ENCODE assay signal across 12 cellular contexts in the genomic region with DNA sequence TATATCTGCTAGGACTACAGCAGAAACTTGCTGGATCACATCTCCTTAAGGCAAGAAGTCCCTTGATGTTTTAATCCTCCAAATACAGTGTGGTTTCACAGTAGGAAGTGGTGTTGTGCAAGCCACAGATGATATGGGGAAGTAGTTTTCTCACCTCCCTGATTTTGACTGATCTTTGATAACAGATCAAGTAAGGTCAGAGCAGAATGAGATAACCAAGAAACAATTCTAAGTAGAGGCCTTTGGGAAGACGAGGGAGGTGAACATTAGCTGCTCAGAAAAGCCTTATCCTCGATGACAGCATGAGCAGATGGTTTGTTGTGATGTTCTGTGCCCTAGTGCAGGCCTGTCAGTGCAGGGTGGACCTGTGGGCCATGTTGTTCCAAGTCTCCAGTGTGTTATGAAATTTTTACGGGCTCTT.
DNase-seq lines count a peak whose midpoint lies in the region; ATAC-seq and TF ChIP-seq lines count a peak whose summit lies in the region.
"Had no signal": no experiment of that assay in that cellular context is flagged by ENCODE, and none has a peak within 500 bp of the region (broad histone marks: within the 10 kb centered on the region; RNA-seq: fewer than 3 reads in every experiment).

No MANE protein-coding gene starts in this region.

- CTCF ChIA-PET in OCI-LY7 (lab: Charles Lee; ENCODE audit: unreplicated experiment) = no interaction called here

- POLR2A ChIA-PET in OCI-LY7 (lab: Charles Lee) = no interaction called here

- H3K4me3 Mint-ChIP-seq in activated CD4-positive, alpha-beta T cell treated with anti-CD3 and anti-CD28 coated beads, Interleukin-2, amount 10 ng/mL, durations not matched to agents 24 days and 14 days = peak overlapping the region; percentile 81

- peak; percentile 73 for ATAC-seq in esophagus mucosa

- DNase-seq in activated CD4-positive, alpha-beta T cell treated with anti-CD3 and anti-CD28 coated beads, Interleukin-2, amount 10 ng/mL, durations not matched to agents 24 days and 14 days = peak; percentile 77
- DNase-seq in activated CD4-positive, alpha-beta T cell treated with anti-CD3 and anti-CD28 coated beads for 1 hour = no peak
- DNase-seq in OCI-LY7 (ENCODE audit: low spot score) (peak; percentile 23), pons (ENCODE audit: low spot score) (peak; percentile 41), DMS 273 treated with DMSO at 0.1 percent for 48 hours (lab: John Stamatoyannopoulos, UW) (no peak), cerebellar cortex (ENCODE audit: low spot score) (no peak), GM20000 (ENCODE audit: low spot score) (no peak)
- DNase-seq: NCI-H446 had no signal

- H3K79me2 ChIP-seq in OCI-LY7 (ENCODE audit: insufficient read depth, low read depth, low read length) = no peaks in the 10 kb centered on the region

- H3K9me2 ChIP-seq in OCI-LY7 (ENCODE audit: insufficient read depth, low read length) = no peaks in the 10 kb centered on the region

- H3K9me3 ChIP-seq in OCI-LY7 (ENCODE audit: low read length) = no peaks in the 10 kb centered on the region
- H3K9me3 ChIP-seq: adrenal gland, HAP-1, transverse colon had no signal

- H4K20me1 ChIP-seq in OCI-LY7 (ENCODE audit: insufficient read depth, low read length) = no peaks in the 10 kb centered on the region

- intact Hi-C loops in activated CD4-positive, alpha-beta T cell treated with anti-CD3 and anti-CD28 coated beads, Interleukin-2, amount 10 ng/mL, durations not matched to agents 24 days and 14 days (cut with micrococcal nuclease) = loop anchor here (5.0 kb wide), 1 partner anchor 39 kb away; no protein-coding TSS in a partner anchor
- intact Hi-C loops in OCI-LY7 (cut with micrococcal nuclease; ENCODE audit: unreplicated experiment) = loop anchor here (10.0 kb wide), 1 partner anchor 114 kb away; no protein-coding TSS in a partner anchor

- no peaks in the 10 kb centered on the region for H3K36me3 ChIP-seq in OCI-LY7 (ENCODE audit: insufficient read depth, low read length)
- H3K36me3 ChIP-seq: HAP-1 had no signal

- H3K4me1 Mint-ChIP-seq in activated CD4-positive, alpha-beta T cell treated with anti-CD3 and anti-CD28 coated beads, Interleukin-2, amount 10 ng/mL, durations not matched to agents 24 days and 14 days = peaks cover 16% of the 10 kb centered on the region

- no peak overlapping the region for H3K27ac ChIP-seq in OCI-LY7 (ENCODE audit: low read depth, low read length, poor library complexity, severe bottlenecking)
- H3K27ac ChIP-seq: adrenal gland had no signal

- peak overlapping the region; percentile 62; the same call in 1 of the 2 replicates for H2AFZ ChIP-seq in OCI-LY7 (ENCODE audit: low read length)

- BruUV-seq in OCI-LY7 (replicated peaks; lab: Mats Ljungman, UMichigan) = no TSS peak

- H3K4me2 ChIP-seq in OCI-LY7 (ENCODE audit: low read length) = no peak overlapping the region

- TF ChIP-seq CTCF in OCI-LY7 (conservative IDR thresholded peaks at IDR 0.05; ENCODE audit: low read length) = no peak
- TF ChIP-seq CTCF in GM20000 (IDR thresholded peaks at IDR 0.05; ENCODE audit: extremely low read depth, missing control alignments) = no peak

- H3K4me3 ChIP-seq in OCI-LY7 (ENCODE audit: low read depth, low read length, poor library complexity, severe bottlenecking) = no peak overlapping the region
- H3K4me3 ChIP-seq: adrenal gland, transverse colon had no signal

- H3K27ac Mint-ChIP-seq in activated CD4-positive, alpha-beta T cell treated with anti-CD3 and anti-CD28 coated beads, Interleukin-2, amount 10 ng/mL, durations not matched to agents 24 days and 14 days = peak overlapping the region; percentile 61

- peaks cover 3% of the 10 kb centered on the region for H3K9me3 Mint-ChIP-seq in activated CD4-positive, alpha-beta T cell treated with anti-CD3 and anti-CD28 coated beads, Interleukin-2, amount 10 ng/mL, durations not matched to agents 24 days and 14 days

- peaks cover 37% of the 10 kb centered on the region for H3K36me3 Mint-ChIP-seq in activated CD4-positive, alpha-beta T cell treated with anti-CD3 and anti-CD28 coated beads, Interleukin-2, amount 10 ng/mL, durations not matched to agents 24 days and 14 days (ENCODE audit: low read depth)

- H3K27me3 Mint-ChIP-seq in activated CD4-positive, alpha-beta T cell treated with anti-CD3 and anti-CD28 coated beads, Interleukin-2, amount 10 ng/mL, durations not matched to agents 24 days and 14 days = no peaks in the 10 kb centered on the region

- H3K4me1 ChIP-seq in OCI-LY7 (ENCODE audit: insufficient read depth, low read length, poor library complexity, severe bottlenecking) = peaks cover 7% of the 10 kb centered on the region

Comparison
In these comparisons a context has a peak if more than half of its experiments do, and no peak if none do; other contexts are left out.
1. DNase-seq: peak in activated CD4-positive, alpha-beta T cell treated with anti-CD3 and anti-CD28 coated beads, Interleukin-2, amount 10 ng/mL, durations not matched to agents 24 days and 14 days (single experiment), OCI-LY7 (single experiment) and pons (single experiment); none in activated CD4-positive, alpha-beta T cell treated with anti-CD3 and anti-CD28 coated beads for 1 hour (single experiment), DMS 273 treated with DMSO at 0.1 percent for 48 hours (single experiment), cerebellar cortex (single experiment) and GM20000 (single experiment).